ENCODE assay signal across 10 cellular contexts in genomic region chr2:64222942-64223511, GRCh38.
DNase-seq lines count a peak whose midpoint lies in the region; ATAC-seq and TF ChIP-seq lines count a peak whose summit lies in the region.
"Had no signal": no experiment of that assay in that cellular context is flagged by ENCODE, and none has a peak within 500 bp of the region (broad histone marks: within the 10 kb centered on the region; RNA-seq: fewer than 3 reads in every experiment).

No MANE protein-coding gene starts in this region.

- no peak for TF ChIP-seq CTCF in nephron (IDR thresholded peaks at IDR 0.05; ENCODE audit: unreplicated experiment in 3 of 3)

- ATAC-seq in GM21515 (IDR thresholded peaks at IDR 0.05; ENCODE audit: unreplicated experiment) (peak; percentile 54), HG03469 (IDR thresholded peaks at IDR 0.05; ENCODE audit: unreplicated experiment) (no peak)

- DNase-seq in activated CD4-positive, alpha-beta T cell treated with anti-CD3 and anti-CD28 coated beads, Interleukin-2, amount 10 ng/mL, durations not matched to agents 24 days and 14 days, result no peak
- no peak for DNase-seq in activated CD4-positive, alpha-beta T cell treated with anti-CD3 and anti-CD28 coated beads, Interleukin-2, amount 50 U/mL, for 4 hours
- DNase-seq in NCI-H146 (lab: John Stamatoyannopoulos, UW) (no peak), DMS153 treated with DMSO at 0.1 percent for 48 hours (lab: John Stamatoyannopoulos, UW; ENCODE audit: unreplicated experiment) (no peak)
- DNase-seq: activated effector memory CD4-positive, alpha-beta T cell treated with anti-CD3 and anti-CD28 coated beads, Interleukin-2, amount 50 U/mL, for 16 hours; NCI-H1092 had no signal

- peak overlapping the region; percentile 87 for H3K27ac Mint-ChIP-seq in activated CD4-positive, alpha-beta T cell treated with anti-CD3 and anti-CD28 coated beads, Interleukin-2, amount 10 ng/mL, durations not matched to agents 24 days and 14 days
- peak overlapping the region; percentile 86 for H3K27ac Mint-ChIP-seq in T-helper 1 cell treated with Interleukin-12 subunit alpha and Interleukin-12 subunit beta and Interleukin-4 antibody, amounts not matched to agents 30 μg/mL and 1 μg/mL, for 36 hours
- peak overlapping the region; percentile 45 to 54 (median 48) for H3K27ac Mint-ChIP-seq in nephron

- H3K4me1 Mint-ChIP-seq in activated CD4-positive, alpha-beta T cell treated with anti-CD3 and anti-CD28 coated beads, Interleukin-2, amount 10 ng/mL, durations not matched to agents 24 days and 14 days, result peaks cover 38% of the 10 kb centered on the region
- H3K4me1 Mint-ChIP-seq in T-helper 1 cell treated with Interleukin-12 subunit alpha and Interleukin-12 subunit beta and Interleukin-4 antibody, amounts not matched to agents 30 μg/mL and 1 μg/mL, for 36 hours (ENCODE audit: low read depth), result peaks cover 46% of the 10 kb centered on the region
- H3K4me1 Mint-ChIP-seq in nephron, result peaks cover 56% of the 10 kb centered on the region

- H3K36me3 Mint-ChIP-seq in activated CD4-positive, alpha-beta T cell treated with anti-CD3 and anti-CD28 coated beads, Interleukin-2, amount 10 ng/mL, durations not matched to agents 24 days and 14 days (ENCODE audit: low read depth), result peaks cover 2% of the 10 kb centered on the region
- H3K36me3 Mint-ChIP-seq in T-helper 1 cell treated with Interleukin-12 subunit alpha and Interleukin-12 subunit beta and Interleukin-4 antibody, amounts not matched to agents 30 μg/mL and 1 μg/mL, for 36 hours (ENCODE audit: low read depth), result peaks cover 7% of the 10 kb centered on the region
- H3K36me3 Mint-ChIP-seq in nephron (ENCODE audit: low read depth), result no peaks in the 10 kb centered on the region

- peak overlapping the region; percentile 63 for H3K4me3 Mint-ChIP-seq in activated CD4-positive, alpha-beta T cell treated with anti-CD3 and anti-CD28 coated beads, Interleukin-2, amount 10 ng/mL, durations not matched to agents 24 days and 14 days
- peak overlapping the region; percentile 60 for H3K4me3 Mint-ChIP-seq in T-helper 1 cell treated with Interleukin-12 subunit alpha and Interleukin-12 subunit beta and Interleukin-4 antibody, amounts not matched to agents 30 μg/mL and 1 μg/mL, for 36 hours
- peak overlapping the region in 1 of 3 experiments; percentile 23 for H3K4me3 Mint-ChIP-seq in nephron

- intact Hi-C loops in activated CD4-positive, alpha-beta T cell treated with anti-CD3 and anti-CD28 coated beads, Interleukin-2, amount 10 ng/mL, durations not matched to agents 24 days and 14 days (cut with micrococcal nuclease), result loop anchor here (1.0 kb wide), 1 partner anchor 8 kb away; no protein-coding TSS in a partner anchor

- H3K9me3 Mint-ChIP-seq in activated CD4-positive, alpha-beta T cell treated with anti-CD3 and anti-CD28 coated beads, Interleukin-2, amount 10 ng/mL, durations not matched to agents 24 days and 14 days, result no peaks in the 10 kb centered on the region
- H3K9me3 Mint-ChIP-seq in T-helper 1 cell treated with Interleukin-12 subunit alpha and Interleukin-12 subunit beta and Interleukin-4 antibody, amounts not matched to agents 30 μg/mL and 1 μg/mL, for 36 hours, result no peaks in the 10 kb centered on the region
- no peaks in the 10 kb centered on the region for H3K9me3 Mint-ChIP-seq in nephron

- no peaks in the 10 kb centered on the region for H3K27me3 Mint-ChIP-seq in activated CD4-positive, alpha-beta T cell treated with anti-CD3 and anti-CD28 coated beads, Interleukin-2, amount 10 ng/mL, durations not matched to agents 24 days and 14 days
- H3K27me3 Mint-ChIP-seq in T-helper 1 cell treated with Interleukin-12 subunit alpha and Interleukin-12 subunit beta and Interleukin-4 antibody, amounts not matched to agents 30 μg/mL and 1 μg/mL, for 36 hours (ENCODE audit: low read depth), result no peaks in the 10 kb centered on the region
- H3K27me3 Mint-ChIP-seq in nephron (ENCODE audit: low read depth), result no peaks in the 10 kb centered on the region
